19 cellular contexts compared by ENCODE assay signal in the genomic region with DNA sequence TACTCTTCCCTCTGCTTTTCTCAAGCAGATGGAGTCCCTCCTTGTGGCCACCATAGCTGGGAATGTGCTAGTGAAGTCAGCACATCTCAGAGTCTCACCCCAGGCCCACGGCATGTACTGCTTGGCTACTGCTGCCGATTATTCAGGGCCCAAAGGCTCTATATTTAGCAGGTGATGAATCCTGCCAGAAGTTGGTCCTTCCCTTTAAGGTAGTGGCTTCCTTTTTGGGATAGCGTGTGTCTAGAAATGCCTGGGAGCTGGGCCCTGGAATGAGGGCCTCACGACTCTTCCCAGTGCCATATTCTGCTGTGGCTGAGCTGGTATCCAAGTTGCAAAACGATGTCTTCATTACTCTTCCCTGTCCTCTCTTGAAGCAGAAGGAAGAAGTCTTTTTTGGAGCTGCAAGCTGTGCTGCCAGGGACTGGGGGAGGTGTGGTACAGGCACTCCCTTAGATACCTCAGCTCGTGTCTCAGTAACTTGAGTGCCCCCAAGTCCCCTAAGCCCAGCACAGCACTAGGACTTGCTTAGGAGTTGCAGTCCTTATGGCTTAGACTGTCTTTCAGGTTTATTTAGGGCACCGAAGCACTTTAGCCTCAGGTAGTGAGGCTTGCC.
A peak's percentile ranks its signal among the peaks of the same experiment; 100 is the strongest.
DNase-seq lines count a peak whose midpoint lies in the region; ATAC-seq and TF ChIP-seq lines count a peak whose summit lies in the region.
"Had no signal": no experiment of that assay in that cellular context is flagged by ENCODE, and none has a peak within 500 bp of the region (broad histone marks: within the 10 kb centered on the region; RNA-seq: fewer than 3 reads in every experiment).

No MANE protein-coding gene starts in this region.

- H3K27ac Mint-ChIP-seq in WTC11 = no peak overlapping the region
- no peak overlapping the region for H3K27ac Mint-ChIP-seq in CD8-positive, alpha-beta T cell
- H3K27ac Mint-ChIP-seq: CD4-positive, alpha-beta T cell; GM23338 had no signal

- H3K4me3 Mint-ChIP-seq in WTC11 = no peak overlapping the region
- H3K4me3 Mint-ChIP-seq in CD8-positive, alpha-beta T cell = no peak overlapping the region
- H3K4me3 Mint-ChIP-seq: CD4-positive, alpha-beta T cell; GM23338 had no signal

- peaks cover 0 to 28% of the 10 kb centered on the region in 2 donors for H3K9me3 ChIP-seq in right atrium auricular region
- H3K9me3 ChIP-seq in esophagus muscularis mucosa = peaks cover 0 to 25% (median 19%) of the 10 kb centered on the region in 4 donors
- no peaks in the 10 kb centered on the region for H3K9me3 ChIP-seq in CD8-positive, alpha-beta T cell (ENCODE audit: low read length)

- ATAC-seq in Right ventricle myocardium inferior (peak; percentile 37), WTC11 (peak; percentile 39; the same call in 1 of the 2 replicates)
- ATAC-seq in CD8-positive, alpha-beta T cell = no peak
- ATAC-seq in stimulated activated naive CD8-positive, alpha-beta T cell treated with anti-CD3 and anti-CD28 coated beads, Interleukin-15, Interleukin-2, amounts not matched to agents 100 U/mL and 50 U/mL, for 24 hours = no peak
- ATAC-seq: A549, GM23338 had no signal

- H3K36me3 ChIP-seq in right atrium auricular region (no peaks in the 10 kb centered on the region), esophagus muscularis mucosa (no peaks in the 10 kb centered on the region)
- no peaks in the 10 kb centered on the region for H3K36me3 ChIP-seq in CD8-positive, alpha-beta T cell (ENCODE audit: insufficient read depth, low read length)

- TF ChIP-seq CTCF in right atrium auricular region (IDR thresholded peaks at IDR 0.05) = no peak
- TF ChIP-seq CTCF in WTC11 (IDR thresholded peaks at IDR 0.05) = no peak
- TF ChIP-seq CTCF in esophagus muscularis mucosa (IDR thresholded peaks at IDR 0.05) = no peak
- no peak for TF ChIP-seq CTCF in CD8-positive, alpha-beta T cell (IDR thresholded peaks at IDR 0.05)

- H3K4me1 ChIP-seq in right atrium auricular region (no peaks in the 10 kb centered on the region), esophagus muscularis mucosa (no peaks in the 10 kb centered on the region)
- H3K4me1 ChIP-seq in CD8-positive, alpha-beta T cell (ENCODE audit: insufficient read depth, low read length) = no peaks in the 10 kb centered on the region
- H3K4me1 ChIP-seq: A549 had no signal

- H3K4me3 ChIP-seq in right atrium auricular region (no peak overlapping the region), esophagus muscularis mucosa (no peak overlapping the region)
- H3K4me3 ChIP-seq in CD8-positive, alpha-beta T cell (ENCODE audit: low read depth, low read length) = no peak overlapping the region
- H3K4me3 ChIP-seq: A549, GM23338 had no signal

- H3K27me3 Mint-ChIP-seq in WTC11 (ENCODE audit: low read depth) = no peaks in the 10 kb centered on the region
- no peaks in the 10 kb centered on the region for H3K27me3 Mint-ChIP-seq in CD8-positive, alpha-beta T cell (ENCODE audit: low read depth)
- H3K27me3 Mint-ChIP-seq: CD4-positive, alpha-beta T cell had no signal

- CTCF ChIA-PET in WTC11 (lab: Charles Lee) = no interaction called here
- CTCF ChIA-PET in CD8-positive, alpha-beta T cell (lab: Charles Lee) = interaction anchor here (1.1 kb wide), 2 partner anchors 20 to 26 kb away, joined by 3 read pairs; no protein-coding TSS in a partner anchor

- no peaks in the 10 kb centered on the region for H3K4me1 Mint-ChIP-seq in WTC11
- no peaks in the 10 kb centered on the region for H3K4me1 Mint-ChIP-seq in CD8-positive, alpha-beta T cell (ENCODE audit: low read depth)
- H3K4me1 Mint-ChIP-seq: GM23338 had no signal

- no peak for TF ChIP-seq POLR2A in esophagus muscularis mucosa (IDR thresholded peaks at IDR 0.05; ENCODE audit: low read depth)

- POLR2A ChIA-PET in WTC11 (lab: Charles Lee) = no interaction called here
- POLR2A ChIA-PET in CD8-positive, alpha-beta T cell (lab: Charles Lee) = interaction anchor here (0.5 kb wide), 1 partner anchor 8 kb away, joined by 3 read pairs; no protein-coding TSS in a partner anchor

- H3K27me3 ChIP-seq in right atrium auricular region (no peaks in the 10 kb centered on the region), esophagus muscularis mucosa (no peaks in the 10 kb centered on the region)
- no peaks in the 10 kb centered on the region for H3K27me3 ChIP-seq in CD8-positive, alpha-beta T cell (ENCODE audit: insufficient read depth, low read length)

- peaks cover 38% of the 10 kb centered on the region for H3K36me3 Mint-ChIP-seq in WTC11
- peaks cover 26% of the 10 kb centered on the region for H3K36me3 Mint-ChIP-seq in CD8-positive, alpha-beta T cell

- intact Hi-C loops in Right ventricle myocardium inferior (cut with DNase I) = no loop called here
- intact Hi-C loops in esophagus muscularis mucosa (cut with DNase I) = no loop called here
- intact Hi-C loops in CD8-positive, alpha-beta T cell (cut with DNase I, micrococcal nuclease) = no loop called here

- H3K27ac ChIP-seq in right atrium auricular region (no peak overlapping the region), esophagus muscularis mucosa (replicated peaks in 1 of 4) (no peak overlapping the region)
- no peak overlapping the region for H3K27ac ChIP-seq in CD8-positive, alpha-beta T cell (ENCODE audit: low read depth, low read length)
- H3K27ac ChIP-seq: 22Rv1, A549, C4-2B, HL-60 had no signal

- DNase-seq in Right ventricle myocardium inferior (ENCODE audit: missing footprints) (peak; percentile 39), right atrium auricular region (ENCODE audit: low spot score) (no peak), WTC11 (ENCODE audit: low spot score) (no peak), esophagus muscularis mucosa (ENCODE audit: extremely low spot score) (peak; percentile 34)
- DNase-seq in CD8-positive, alpha-beta T cell = no peak
- DNase-seq in stimulated activated naive CD8-positive, alpha-beta T cell treated with anti-CD3 and anti-CD28 coated beads, Interleukin-15, Interleukin-2, amounts not matched to agents 100 U/mL and 50 U/mL, for 24 hours = no peak
- DNase-seq in stimulated activated naive CD4-positive, alpha-beta T cell (lab: John Stamatoyannopoulos, UW) = no peak
- DNase-seq: AML-193; CD4-positive, alpha-beta T cell; DMS153; DMS79; GF-D8; HCEC 1CT; IMR-90 had no signal

- WGBS in esophagus muscularis mucosa = 89% methylated on average over 7 of the region's 7 CpGs

- H3K9me3 Mint-ChIP-seq in WTC11 = peaks cover 41% of the 10 kb centered on the region
- H3K9me3 Mint-ChIP-seq in CD8-positive, alpha-beta T cell = peaks cover 27% of the 10 kb centered on the region

- TF ChIP-seq EP300 in esophagus muscularis mucosa (IDR thresholded peaks at IDR 0.05) = no peak

TF ChIP-seq in WTC11, 78 proteins besides CTCF, POLR2A, EP300 and RAD21:
- TF ChIP-seq, protein P1, sequence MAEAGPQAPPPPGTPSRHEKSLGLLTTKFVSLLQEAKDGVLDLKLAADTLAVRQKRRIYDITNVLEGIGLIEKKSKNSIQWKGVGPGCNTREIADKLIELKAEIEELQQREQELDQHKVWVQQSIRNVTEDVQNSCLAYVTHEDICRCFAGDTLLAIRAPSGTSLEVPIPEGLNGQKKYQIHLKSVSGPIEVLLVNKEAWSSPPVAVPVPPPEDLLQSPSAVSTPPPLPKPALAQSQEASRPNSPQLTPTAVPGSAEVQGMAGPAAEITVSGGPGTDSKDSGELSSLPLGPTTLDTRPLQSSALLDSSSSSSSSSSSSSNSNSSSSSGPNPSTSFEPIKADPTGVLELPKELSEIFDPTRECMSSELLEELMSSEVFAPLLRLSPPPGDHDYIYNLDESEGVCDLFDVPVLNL (CRISPR knock-in tag; IDR thresholded peaks at IDR 0.05; ENCODE audit: borderline replicate concordance, low read depth) = no peak
- TF ChIP-seq RORB (CRISPR knock-in tag; IDR thresholded peaks at IDR 0.05) (no peak), GTF2I (CRISPR knock-in tag; conservative IDR thresholded peaks at IDR 0.05) (no peak)
- TF ChIP-seq, protein P2, sequence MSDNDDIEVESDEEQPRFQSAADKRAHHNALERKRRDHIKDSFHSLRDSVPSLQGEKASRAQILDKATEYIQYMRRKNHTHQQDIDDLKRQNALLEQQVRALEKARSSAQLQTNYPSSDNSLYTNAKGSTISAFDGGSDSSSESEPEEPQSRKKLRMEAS (CRISPR knock-in tag; IDR thresholded peaks at IDR 0.05) = no peak

Comparison
In these comparisons a context has a peak if more than half of its experiments do, and no peak if none do; other contexts are left out.
1. DNase-seq: peak in Right ventricle myocardium inferior (single experiment) and esophagus muscularis mucosa (single experiment); none in right atrium auricular region (single experiment), WTC11 (single experiment), CD8-positive, alpha-beta T cell (0 of 7), stimulated activated naive CD8-positive, alpha-beta T cell treated with anti-CD3 and anti-CD28 coated beads, Interleukin-15, Interleukin-2, amounts not matched to agents 100 U/mL and 50 U/mL, for 24 hours (single experiment) and stimulated activated naive CD4-positive, alpha-beta T cell (0 of 6).
2. ATAC-seq: peak in Right ventricle myocardium inferior (single experiment) and WTC11 (single experiment); none in CD8-positive, alpha-beta T cell (single experiment) and stimulated activated naive CD8-positive, alpha-beta T cell treated with anti-CD3 and anti-CD28 coated beads, Interleukin-15, Interleukin-2, amounts not matched to agents 100 U/mL and 50 U/mL, for 24 hours (single experiment).